19 cellular contexts compared by ENCODE assay signal in genomic region chr10:80108576-80109239, GRCh38. TPM values are rescaled to one million over a fixed set of nuclear protein-coding genes. Genes with fewer than 3 reads are reported as not detected.
"Had no signal": no experiment of that assay in that cellular context is flagged by ENCODE, and none has a peak within 500 bp of the region (broad histone marks: within the 10 kb centered on the region; RNA-seq: fewer than 3 reads in every experiment).

No MANE protein-coding gene starts in this region.

- H3K27ac Mint-ChIP-seq: activated naive CD8-positive, alpha-beta T cell treated with anti-CD3 and anti-CD28 coated beads for 36 hours; immature natural killer cell; natural killer cell treated with Interleukin-12 subunit alpha and Interleukin-12 subunit beta and Interleukin-15 and Interleukin-18, amount 100 ng/mL, for 72 hours; progenitor cell of endocrine pancreas; stimulated activated naive B cell treated with anti-CD40 and anti-IgM and Interleukin-4, amounts not matched to agents 10 μg/mL and 1 μg/mL and 100 μg/mL, for 72 hours; WTC11 had no signal

- DNase-seq: activated CD4-positive, alpha-beta T cell treated with anti-CD3 and anti-CD28 coated beads for 4 hours; activated CD8-positive, alpha-beta memory T cell treated with anti-CD3 and anti-CD28 coated beads, Interleukin-2, amount 50 U/mL, for 48 hours; activated naive CD8-positive, alpha-beta T cell treated with anti-CD3 and anti-CD28 coated beads for 36 hours; activated T-cell treated with anti-CD3 and anti-CD28 coated beads, Interleukin-2, amount 50 U/mL, for 72 hours; brain microvascular endothelial cell; effector CD4-positive, alpha-beta T cell; foreskin fibroblast; immature natural killer cell; nucleus accumbens; stimulated activated CD4-positive, alpha-beta T cell treated with anti-CD3 and anti-CD28 coated beads, Interleukin-2, amount 100 ng/mL, for 48 hours; stimulated activated naive B cell treated with anti-CD40 and anti-IgM and Interleukin-4, amounts not matched to agents 10 μg/mL and 1 μg/mL and 100 μg/mL, for 72 hours; substantia nigra; transverse colon had no signal

- H3K4me1 Mint-ChIP-seq: immature natural killer cell; stimulated activated naive B cell treated with anti-CD40 and anti-IgM and Interleukin-4, amounts not matched to agents 10 μg/mL and 1 μg/mL and 100 μg/mL, for 72 hours had no signal

- H3K36me3 ChIP-seq: brain microvascular endothelial cell, right atrium auricular region, transverse colon had no signal

- H3K4me1 ChIP-seq: transverse colon had no signal

- H3K4me3 ChIP-seq: coronary artery, right atrium auricular region, transverse colon had no signal

- H3K36me3 Mint-ChIP-seq: activated naive CD8-positive, alpha-beta T cell treated with anti-CD3 and anti-CD28 coated beads for 36 hours had no signal

- H3K27me3 ChIP-seq: brain microvascular endothelial cell, right atrium auricular region, transverse colon had no signal

- H3K27me3 Mint-ChIP-seq: activated naive CD8-positive, alpha-beta T cell treated with anti-CD3 and anti-CD28 coated beads for 36 hours; central memory CD8-positive, alpha-beta T cell; progenitor cell of endocrine pancreas; stimulated activated naive B cell treated with anti-CD40 and anti-IgM and Interleukin-4, amounts not matched to agents 10 μg/mL and 1 μg/mL and 100 μg/mL, for 72 hours had no signal

- H3K27ac ChIP-seq: brain microvascular endothelial cell, transverse colon had no signal

- H3K4me3 Mint-ChIP-seq: activated naive CD8-positive, alpha-beta T cell treated with anti-CD3 and anti-CD28 coated beads for 36 hours; activated T-cell treated with anti-CD3 and anti-CD28 coated beads, Interleukin-2, amount 50 U/mL, for 72 hours; central memory CD8-positive, alpha-beta T cell; immature natural killer cell; natural killer cell treated with Interleukin-12 subunit alpha and Interleukin-12 subunit beta and Interleukin-15 and Interleukin-18, amount 100 ng/mL, for 72 hours; stimulated activated naive B cell treated with anti-CD40 and anti-IgM and Interleukin-4, amounts not matched to agents 10 μg/mL and 1 μg/mL and 100 μg/mL, for 72 hours; WTC11 had no signal

RNA-seq across cellular contexts. Expression of gene PLAC9, which starts 23.8 kb away (rescaled TPM):
- total RNA-seq: activated naive CD8-positive, alpha-beta T cell treated with anti-CD3 and anti-CD28 coated beads for 36 hours; activated T-cell treated with anti-CD3 and anti-CD28 coated beads, Interleukin-2, amount 50 U/mL, for 72 hours; natural killer cell treated with Interleukin-12 subunit alpha and Interleukin-12 subunit beta and Interleukin-15 and Interleukin-18, amount 100 ng/mL, for 72 hours had no signal
- polyA plus RNA-seq: immature natural killer cell had no signal
